Comparison of ENCODE assay signal across 9 cellular contexts in the genomic region with DNA sequence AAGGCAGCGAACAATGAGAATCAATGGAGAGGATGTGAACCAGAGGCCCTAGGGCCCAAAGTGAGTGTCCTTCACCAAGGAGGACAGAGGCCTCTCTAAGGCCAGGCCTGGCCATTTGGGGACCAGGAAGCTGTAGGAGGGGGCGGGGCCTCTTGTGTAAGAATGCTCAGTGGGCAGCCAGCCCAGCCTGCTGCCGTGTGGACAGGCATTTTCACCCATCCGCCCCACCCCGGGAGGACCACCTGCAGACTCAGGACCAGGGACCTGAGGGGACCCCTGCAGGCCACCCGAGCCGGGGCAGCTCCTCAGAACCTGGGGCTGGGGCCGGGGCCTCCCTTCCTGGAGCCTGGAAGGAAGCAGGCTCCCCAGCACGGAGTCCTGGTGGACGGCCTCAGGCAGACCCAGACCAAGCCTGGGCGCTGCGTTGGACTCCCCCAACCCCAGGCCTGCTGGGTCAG. TPM values are rescaled to one million over a fixed set of nuclear protein-coding genes. Genes with fewer than 3 reads are reported as not detected.
DNase-seq lines count a peak whose midpoint lies in the region; ATAC-seq and TF ChIP-seq lines count a peak whose summit lies in the region.
"Had no signal": no experiment of that assay in that cellular context is flagged by ENCODE, and none has a peak within 500 bp of the region (broad histone marks: within the 10 kb centered on the region; RNA-seq: fewer than 3 reads in every experiment).

No MANE protein-coding gene starts in this region.

- H3K4me1 ChIP-seq in muscle layer of colon (ENCODE audit: insufficient read depth, low read length) = peaks cover 21% of the 10 kb centered on the region

- no peak for TF ChIP-seq RAD21 in Ishikawa (IDR thresholded peaks at IDR 0.05; ENCODE audit: low read depth)

- ATAC-seq in HG03045 (IDR thresholded peaks at IDR 0.05; ENCODE audit: unreplicated experiment) = no peak

- no peaks in the 10 kb centered on the region for H3K36me3 ChIP-seq in muscle layer of colon (ENCODE audit: insufficient read depth, low read length)

- no peaks in the 10 kb centered on the region for H3K9me3 ChIP-seq in muscle layer of colon (ENCODE audit: low read length)

- peaks cover 0 to 13% of the 10 kb centered on the region in 2 donors for H3K27me3 ChIP-seq in muscle layer of colon (ENCODE audit: control insufficient read depth in 1 of 2, insufficient read depth in 2 of 2, low read length in 2 of 2)

- peak; percentile 65 for DNase-seq in AG10803 (ENCODE audit: low read depth)
- DNase-seq in dermis blood vessel endothelial cell = peak; percentile 37
- DNase-seq in iPS-NIHi11 (ENCODE audit: low spot score) = no peak
- no peak for DNase-seq in GM20000 (ENCODE audit: low spot score)
- DNase-seq in D341Med (ENCODE audit: low spot score) = no peak
- DNase-seq: activated CD4-positive, CD25-positive, alpha-beta regulatory T cell treated with anti-CD3 and anti-CD28 coated beads, Interleukin-2, amount 50 U/mL, for 72 hours had no signal

- no peak for TF ChIP-seq EP300 in Ishikawa (IDR thresholded peaks at IDR 0.05; ENCODE audit: borderline replicate concordance)

- peak overlapping the region; percentile 12 for H3K27ac ChIP-seq in muscle layer of colon (ENCODE audit: low read depth, low read length)

- no peak overlapping the region for H3K9ac ChIP-seq in muscle layer of colon (ENCODE audit: low read length)

- TF ChIP-seq CTCF in AG10803 (conservative IDR thresholded peaks at IDR 0.05; ENCODE audit: low read length) (no peak), GM20000 (IDR thresholded peaks at IDR 0.05; ENCODE audit: extremely low read depth, missing control alignments) (no peak)

- H3K4me3 ChIP-seq in AG10803 (ENCODE audit: low read length) (no peak overlapping the region), muscle layer of colon (ENCODE audit: low read depth in 1 of 2, low read length in 2 of 2) (no peak overlapping the region)

TF ChIP-seq in Ishikawa, 13 proteins besides CTCF, POLR2A, EP300 and RAD21:
- TF ChIP-seq YY1 (IDR thresholded peaks at IDR 0.05; ENCODE audit: low read depth) = no peak
- TF ChIP-seq, protein P1, sequence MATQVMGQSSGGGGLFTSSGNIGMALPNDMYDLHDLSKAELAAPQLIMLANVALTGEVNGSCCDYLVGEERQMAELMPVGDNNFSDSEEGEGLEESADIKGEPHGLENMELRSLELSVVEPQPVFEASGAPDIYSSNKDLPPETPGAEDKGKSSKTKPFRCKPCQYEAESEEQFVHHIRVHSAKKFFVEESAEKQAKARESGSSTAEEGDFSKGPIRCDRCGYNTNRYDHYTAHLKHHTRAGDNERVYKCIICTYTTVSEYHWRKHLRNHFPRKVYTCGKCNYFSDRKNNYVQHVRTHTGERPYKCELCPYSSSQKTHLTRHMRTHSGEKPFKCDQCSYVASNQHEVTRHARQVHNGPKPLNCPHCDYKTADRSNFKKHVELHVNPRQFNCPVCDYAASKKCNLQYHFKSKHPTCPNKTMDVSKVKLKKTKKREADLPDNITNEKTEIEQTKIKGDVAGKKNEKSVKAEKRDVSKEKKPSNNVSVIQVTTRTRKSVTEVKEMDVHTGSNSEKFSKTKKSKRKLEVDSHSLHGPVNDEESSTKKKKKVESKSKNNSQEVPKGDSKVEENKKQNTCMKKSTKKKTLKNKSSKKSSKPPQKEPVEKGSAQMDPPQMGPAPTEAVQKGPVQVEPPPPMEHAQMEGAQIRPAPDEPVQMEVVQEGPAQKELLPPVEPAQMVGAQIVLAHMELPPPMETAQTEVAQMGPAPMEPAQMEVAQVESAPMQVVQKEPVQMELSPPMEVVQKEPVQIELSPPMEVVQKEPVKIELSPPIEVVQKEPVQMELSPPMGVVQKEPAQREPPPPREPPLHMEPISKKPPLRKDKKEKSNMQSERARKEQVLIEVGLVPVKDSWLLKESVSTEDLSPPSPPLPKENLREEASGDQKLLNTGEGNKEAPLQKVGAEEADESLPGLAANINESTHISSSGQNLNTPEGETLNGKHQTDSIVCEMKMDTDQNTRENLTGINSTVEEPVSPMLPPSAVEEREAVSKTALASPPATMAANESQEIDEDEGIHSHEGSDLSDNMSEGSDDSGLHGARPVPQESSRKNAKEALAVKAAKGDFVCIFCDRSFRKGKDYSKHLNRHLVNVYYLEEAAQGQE (IDR thresholded peaks at IDR 0.05; ENCODE audit: low read depth) = no peak
- TF ChIP-seq NFIC (IDR thresholded peaks at IDR 0.05) = peak; percentile 33; the same call in 1 of the 2 replicates
- peak; percentile 81 for TF ChIP-seq ZBTB7A (IDR thresholded peaks at IDR 0.05; ENCODE audit: low read depth)
- 0 out of 2 replicates have a peak, but pooled peaks have one; percentile 13 for TF ChIP-seq TEAD4 (IDR thresholded peaks at IDR 0.05)
- TF ChIP-seq CEBPB (IDR thresholded peaks at IDR 0.05) = peak; percentile 42; the same call in 1 of the 2 replicates

RNA-seq across cellular contexts. Expression of gene TRABD, which starts 1.7 kb away (rescaled TPM):
- 25.2 and 39.4 TPM in 2 replicates for total RNA-seq in dermis blood vessel endothelial cell

RNA-seq across cellular contexts. Expression of gene PANX2, which starts 13.5 kb away (rescaled TPM):
- total RNA-seq in dermis blood vessel endothelial cell = 0.34 and 0.60 TPM in 2 replicates

RNA-seq across cellular contexts. Expression of gene SELENOO, which starts 16.8 kb away (rescaled TPM):
- total RNA-seq in dermis blood vessel endothelial cell = 32.8 and 47.0 TPM in 2 replicates

Comparison
In these comparisons a context has a peak if more than half of its experiments do, and no peak if none do; other contexts are left out.
1. DNase-seq: peak in AG10803 (single experiment) and dermis blood vessel endothelial cell (single experiment); none in iPS-NIHi11 (single experiment), GM20000 (single experiment) and D341Med (single experiment).